ENCODE assay signal across 1 cellular context in the genomic region with DNA sequence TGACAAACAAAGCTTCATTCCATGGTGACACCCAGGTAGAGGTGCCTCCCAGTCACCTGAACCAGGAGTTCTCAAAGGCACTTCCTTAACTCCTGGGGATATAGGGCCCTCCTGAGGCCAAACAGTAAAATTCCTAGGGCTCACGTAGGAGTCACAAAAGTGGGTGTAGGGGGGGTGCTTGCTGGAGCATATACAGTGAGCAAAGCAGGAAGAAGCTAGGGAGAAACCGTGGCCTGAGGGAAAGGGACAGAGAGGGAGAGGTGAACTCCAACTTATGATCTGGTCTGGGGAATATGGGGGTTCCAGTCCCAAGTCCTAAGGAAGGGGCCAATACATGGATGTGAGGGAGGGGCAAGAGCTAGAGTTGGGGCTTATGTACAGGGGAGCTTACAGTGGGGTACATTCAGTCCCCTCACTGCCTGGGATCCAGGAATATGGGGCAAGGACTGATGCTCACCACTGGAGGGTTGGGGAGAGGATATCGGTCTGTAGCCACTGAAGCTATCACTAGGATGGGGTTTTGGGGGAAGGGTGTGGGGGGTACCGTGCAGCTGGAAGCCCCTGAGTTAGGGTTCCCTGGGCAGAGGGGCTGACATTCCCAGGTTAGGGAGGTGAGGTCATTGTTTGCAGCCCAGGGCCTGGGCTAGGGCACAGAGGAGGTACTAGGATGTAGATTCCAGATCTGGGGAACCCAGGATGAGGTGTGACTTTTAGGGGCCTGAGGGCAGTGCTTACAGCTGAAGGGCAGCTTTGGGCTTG.
TF ChIP-seq lines count a peak whose summit lies in the region.

No MANE protein-coding gene starts in this region.

TF ChIP-seq in GM23338, 12 proteins besides CTCF, POLR2A, EP300 and RAD21 (continued from another document):
- TF ChIP-seq, protein P1, sequence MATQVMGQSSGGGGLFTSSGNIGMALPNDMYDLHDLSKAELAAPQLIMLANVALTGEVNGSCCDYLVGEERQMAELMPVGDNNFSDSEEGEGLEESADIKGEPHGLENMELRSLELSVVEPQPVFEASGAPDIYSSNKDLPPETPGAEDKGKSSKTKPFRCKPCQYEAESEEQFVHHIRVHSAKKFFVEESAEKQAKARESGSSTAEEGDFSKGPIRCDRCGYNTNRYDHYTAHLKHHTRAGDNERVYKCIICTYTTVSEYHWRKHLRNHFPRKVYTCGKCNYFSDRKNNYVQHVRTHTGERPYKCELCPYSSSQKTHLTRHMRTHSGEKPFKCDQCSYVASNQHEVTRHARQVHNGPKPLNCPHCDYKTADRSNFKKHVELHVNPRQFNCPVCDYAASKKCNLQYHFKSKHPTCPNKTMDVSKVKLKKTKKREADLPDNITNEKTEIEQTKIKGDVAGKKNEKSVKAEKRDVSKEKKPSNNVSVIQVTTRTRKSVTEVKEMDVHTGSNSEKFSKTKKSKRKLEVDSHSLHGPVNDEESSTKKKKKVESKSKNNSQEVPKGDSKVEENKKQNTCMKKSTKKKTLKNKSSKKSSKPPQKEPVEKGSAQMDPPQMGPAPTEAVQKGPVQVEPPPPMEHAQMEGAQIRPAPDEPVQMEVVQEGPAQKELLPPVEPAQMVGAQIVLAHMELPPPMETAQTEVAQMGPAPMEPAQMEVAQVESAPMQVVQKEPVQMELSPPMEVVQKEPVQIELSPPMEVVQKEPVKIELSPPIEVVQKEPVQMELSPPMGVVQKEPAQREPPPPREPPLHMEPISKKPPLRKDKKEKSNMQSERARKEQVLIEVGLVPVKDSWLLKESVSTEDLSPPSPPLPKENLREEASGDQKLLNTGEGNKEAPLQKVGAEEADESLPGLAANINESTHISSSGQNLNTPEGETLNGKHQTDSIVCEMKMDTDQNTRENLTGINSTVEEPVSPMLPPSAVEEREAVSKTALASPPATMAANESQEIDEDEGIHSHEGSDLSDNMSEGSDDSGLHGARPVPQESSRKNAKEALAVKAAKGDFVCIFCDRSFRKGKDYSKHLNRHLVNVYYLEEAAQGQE (IDR thresholded peaks at IDR 0.05; ENCODE audit: unreplicated experiment) = no peak
- TF ChIP-seq CREB1 (CRISPR knock-in tag; IDR thresholded peaks at IDR 0.05; ENCODE audit: low read depth) (no peak), POLR2AphosphoS5 (IDR thresholded peaks at IDR 0.05; ENCODE audit: low read depth) (no peak), ZNF331 (CRISPR knock-in tag; IDR thresholded peaks at IDR 0.05; ENCODE audit: low read depth) (no peak), ZNF114 (CRISPR knock-in tag; IDR thresholded peaks at IDR 0.05) (no peak), STAT1 (IDR thresholded peaks at IDR 0.05; ENCODE audit: unreplicated experiment) (no peak), EZH2 (IDR thresholded peaks at IDR 0.05; ENCODE audit: low read depth, unreplicated experiment) (no peak), EZH2phosphoT487 (IDR thresholded peaks at IDR 0.05; ENCODE audit: unreplicated experiment) (no peak)
- TF ChIP-seq, protein P2, sequence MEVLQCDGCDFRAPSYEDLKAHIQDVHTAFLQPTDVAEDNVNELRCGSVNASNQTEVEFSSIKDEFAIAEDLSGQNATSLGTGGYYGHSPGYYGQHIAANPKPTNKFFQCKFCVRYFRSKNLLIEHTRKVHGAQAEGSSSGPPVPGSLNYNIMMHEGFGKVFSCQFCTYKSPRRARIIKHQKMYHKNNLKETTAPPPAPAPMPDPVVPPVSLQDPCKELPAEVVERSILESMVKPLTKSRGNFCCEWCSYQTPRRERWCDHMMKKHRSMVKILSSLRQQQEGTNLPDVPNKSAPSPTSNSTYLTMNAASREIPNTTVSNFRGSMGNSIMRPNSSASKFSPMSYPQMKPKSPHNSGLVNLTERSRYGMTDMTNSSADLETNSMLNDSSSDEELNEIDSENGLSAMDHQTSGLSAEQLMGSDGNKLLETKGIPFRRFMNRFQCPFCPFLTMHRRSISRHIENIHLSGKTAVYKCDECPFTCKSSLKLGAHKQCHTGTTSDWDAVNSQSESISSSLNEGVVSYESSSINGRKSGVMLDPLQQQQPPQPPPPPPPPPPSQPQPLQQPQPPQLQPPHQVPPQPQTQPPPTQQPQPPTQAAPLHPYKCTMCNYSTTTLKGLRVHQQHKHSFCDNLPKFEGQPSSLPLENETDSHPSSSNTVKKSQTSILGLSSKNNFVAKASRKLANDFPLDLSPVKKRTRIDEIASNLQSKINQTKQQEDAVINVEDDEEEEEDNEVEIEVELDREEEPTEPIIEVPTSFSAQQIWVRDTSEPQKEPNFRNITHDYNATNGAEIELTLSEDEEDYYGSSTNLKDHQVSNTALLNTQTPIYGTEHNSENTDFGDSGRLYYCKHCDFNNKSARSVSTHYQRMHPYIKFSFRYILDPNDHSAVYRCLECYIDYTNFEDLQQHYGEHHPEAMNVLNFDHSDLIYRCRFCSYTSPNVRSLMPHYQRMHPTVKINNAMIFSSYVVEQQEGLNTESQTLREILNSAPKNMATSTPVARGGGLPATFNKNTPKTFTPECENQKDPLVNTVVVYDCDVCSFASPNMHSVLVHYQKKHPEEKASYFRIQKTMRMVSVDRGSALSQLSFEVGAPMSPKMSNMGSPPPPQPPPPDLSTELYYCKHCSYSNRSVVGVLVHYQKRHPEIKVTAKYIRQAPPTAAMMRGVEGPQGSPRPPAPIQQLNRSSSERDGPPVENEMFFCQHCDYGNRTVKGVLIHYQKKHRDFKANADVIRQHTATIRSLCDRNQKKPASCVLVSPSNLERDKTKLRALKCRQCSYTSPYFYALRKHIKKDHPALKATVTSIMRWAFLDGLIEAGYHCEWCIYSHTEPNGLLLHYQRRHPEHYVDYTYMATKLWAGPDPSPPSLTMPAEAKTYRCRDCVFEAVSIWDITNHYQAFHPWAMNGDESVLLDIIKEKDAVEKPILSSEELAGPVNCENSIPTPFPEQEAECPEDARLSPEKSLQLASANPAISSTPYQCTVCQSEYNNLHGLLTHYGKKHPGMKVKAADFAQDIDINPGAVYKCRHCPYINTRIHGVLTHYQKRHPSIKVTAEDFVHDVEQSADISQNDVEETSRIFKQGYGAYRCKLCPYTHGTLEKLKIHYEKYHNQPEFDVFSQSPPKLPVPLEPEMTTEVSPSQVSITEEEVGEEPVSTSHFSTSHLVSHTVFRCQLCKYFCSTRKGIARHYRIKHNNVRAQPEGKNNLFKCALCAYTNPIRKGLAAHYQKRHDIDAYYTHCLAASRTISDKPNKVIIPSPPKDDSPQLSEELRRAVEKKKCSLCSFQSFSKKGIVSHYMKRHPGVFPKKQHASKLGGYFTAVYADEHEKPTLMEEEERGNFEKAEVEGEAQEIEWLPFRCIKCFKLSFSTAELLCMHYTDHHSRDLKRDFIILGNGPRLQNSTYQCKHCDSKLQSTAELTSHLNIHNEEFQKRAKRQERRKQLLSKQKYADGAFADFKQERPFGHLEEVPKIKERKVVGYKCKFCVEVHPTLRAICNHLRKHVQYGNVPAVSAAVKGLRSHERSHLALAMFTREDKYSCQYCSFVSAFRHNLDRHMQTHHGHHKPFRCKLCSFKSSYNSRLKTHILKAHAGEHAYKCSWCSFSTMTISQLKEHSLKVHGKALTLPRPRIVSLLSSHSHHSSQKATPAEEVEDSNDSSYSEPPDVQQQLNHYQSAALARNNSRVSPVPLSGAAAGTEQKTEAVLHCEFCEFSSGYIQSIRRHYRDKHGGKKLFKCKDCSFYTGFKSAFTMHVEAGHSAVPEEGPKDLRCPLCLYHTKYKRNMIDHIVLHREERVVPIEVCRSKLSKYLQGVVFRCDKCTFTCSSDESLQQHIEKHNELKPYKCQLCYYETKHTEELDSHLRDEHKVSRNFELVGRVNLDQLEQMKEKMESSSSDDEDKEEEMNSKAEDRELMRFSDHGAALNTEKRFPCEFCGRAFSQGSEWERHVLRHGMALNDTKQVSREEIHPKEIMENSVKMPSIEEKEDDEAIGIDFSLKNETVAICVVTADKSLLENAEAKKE (CRISPR knock-in tag; IDR thresholded peaks at IDR 0.05) = no peak
